Comparison of ENCODE assay signal across 23 cellular contexts in genomic region chr1:1168451-1169411, GRCh38. TPM values are rescaled to one million over a fixed set of nuclear protein-coding genes. Genes with fewer than 3 reads are reported as not detected.
DNase-seq lines count a peak whose midpoint lies in the region; ATAC-seq and TF ChIP-seq lines count a peak whose summit lies in the region.
"Had no signal": no experiment of that assay in that cellular context is flagged by ENCODE, and none has a peak within 500 bp of the region (broad histone marks: within the 10 kb centered on the region; RNA-seq: fewer than 3 reads in every experiment).

No MANE protein-coding gene starts in this region.

- no peaks in the 10 kb centered on the region for H3K27me3 ChIP-seq in SK-N-SH (ENCODE audit: insufficient read depth)
- H3K27me3 ChIP-seq in endocrine pancreas (ENCODE audit: control insufficient read depth, insufficient read depth, low read length) = no peaks in the 10 kb centered on the region

- peak; percentile 19 for ATAC-seq in SK-N-SH treated with all-trans-retinoic acid at 6 μM for 48 hours
- ATAC-seq: stimulated activated naive CD8-positive, alpha-beta T cell treated with anti-CD3 and anti-CD28 coated beads, Interleukin-15, Interleukin-2, amounts not matched to agents 100 U/mL and 50 U/mL, for 24 hours; upper lobe of right lung had no signal

- H3K9ac ChIP-seq in SK-N-SH = no peak overlapping the region
- peak overlapping the region; percentile 14 for H3K9ac ChIP-seq in endocrine pancreas (ENCODE audit: control insufficient read depth, insufficient read depth, low read length)

- H2AFZ ChIP-seq in SK-N-SH (ENCODE audit: low read depth) = no peak overlapping the region

- H3K27ac ChIP-seq in SK-N-SH (ENCODE audit: low read depth in 2 of 2, low read length in 1 of 2) = no peak overlapping the region
- H3K27ac ChIP-seq: cardiac muscle cell, neutrophil, SJCRH30, upper lobe of right lung had no signal

- H3K27me3 Mint-ChIP-seq in activated T-helper 2 cell treated with anti-CD3 and anti-CD28 coated beads, Interferon-gamma antibody, Interleukin-2, Interleukin-4, amounts not matched to agents 10 μg/mL and 5 μg/mL and 100 μg/mL, durations not matched to agents 14 hours and 24 hours and 36 hours (ENCODE audit: low read depth) = peaks cover 7% of the 10 kb centered on the region

- no peak overlapping the region for H3K4me3 Mint-ChIP-seq in activated T-helper 2 cell treated with anti-CD3 and anti-CD28 coated beads, Interferon-gamma antibody, Interleukin-2, Interleukin-4, amounts not matched to agents 10 μg/mL and 5 μg/mL and 100 μg/mL, durations not matched to agents 14 hours and 24 hours and 36 hours (ENCODE audit: low read depth)
- H3K4me3 Mint-ChIP-seq: activated T-helper 1 cell treated with anti-CD3 and anti-CD28 coated beads, Interleukin-12 subunit alpha, Interleukin-12 subunit beta, Interleukin-2, Interleukin-4 antibody, amounts not matched to agents 30 ng/mL and 10 ng/mL and 1 ng/mL, durations not matched to agents 14 hours and 24 hours and 36 hours; mesothelial cell of epicardium had no signal

- DNase-seq in SK-N-SH (no peak), retina (peak; percentile 45), DMS53 treated with DMSO at 0.1 percent for 48 hours (lab: John Stamatoyannopoulos, UW; ENCODE audit: unreplicated experiment) (no peak)
- no peak for DNase-seq in activated T-helper 2 cell treated with anti-CD3 and anti-CD28 coated beads, Interferon-gamma antibody, Interleukin-2, Interleukin-4, amounts not matched to agents 10 μg/mL and 5 μg/mL and 100 μg/mL, durations not matched to agents 14 hours and 24 hours and 36 hours (ENCODE audit: low spot score)
- DNase-seq: activated CD4-positive, CD25-positive, alpha-beta regulatory T cell; DMS79; effector CD4-positive, alpha-beta T cell; GOT3; KBM-7; NCI-H2081 treated with DMSO at 0.1 percent for 48 hours; NCI-H510A treated with DMSO at 0.1 percent for 48 hours; SJCRH30; stimulated activated naive CD8-positive, alpha-beta T cell treated with anti-CD3 and anti-CD28 coated beads, Interleukin-15, Interleukin-2, amounts not matched to agents 100 U/mL and 50 U/mL, for 24 hours; upper lobe of right lung had no signal

- POLR2A ChIA-PET in SK-N-SH (lab: Yijun Ruan, JAX) = no interaction called here

- CTCF ChIA-PET in SK-N-SH (lab: Yijun Ruan, JAX) = interaction anchor here (1.1 kb wide), 1 partner anchor 47 kb away, joined by 6 read pairs; no protein-coding TSS in a partner anchor

- H3K4me2 ChIP-seq in SK-N-SH = no peak overlapping the region

- intact Hi-C loops in activated T-helper 2 cell treated with anti-CD3 and anti-CD28 coated beads, Interferon-gamma antibody, Interleukin-2, Interleukin-4, amounts not matched to agents 10 μg/mL and 5 μg/mL and 100 μg/mL, durations not matched to agents 14 hours and 24 hours and 36 hours (cut with micrococcal nuclease) = no loop called here

- H3K4me1 ChIP-seq in SK-N-SH (ENCODE audit: control insufficient read depth in 1 of 2, insufficient read depth in 2 of 2, low read depth in 1 of 2, low read length in 1 of 2) (no peaks in the 10 kb centered on the region), endocrine pancreas (ENCODE audit: control insufficient read depth, insufficient read depth, low read length) (no peaks in the 10 kb centered on the region)

- no peak for TF ChIP-seq EP300 in SK-N-SH (IDR thresholded peaks at IDR 0.05; ENCODE audit: borderline replicate concordance in 1 of 2, low read depth in 1 of 2, low read length in 1 of 2)

- H3F3A ChIP-seq in SK-N-SH (replicated peaks; ENCODE audit: insufficient read depth) = no peaks in the 10 kb centered on the region

- WGBS in SK-N-SH (ENCODE audit: low lambda C conversion rate) = 60% methylated on average over 4 of the region's 37 CpGs

- no peak for TF ChIP-seq RAD21 in SK-N-SH (IDR thresholded peaks at IDR 0.05; ENCODE audit: low read length)

- H3K4me1 Mint-ChIP-seq in activated T-helper 2 cell treated with anti-CD3 and anti-CD28 coated beads, Interferon-gamma antibody, Interleukin-2, Interleukin-4, amounts not matched to agents 10 μg/mL and 5 μg/mL and 100 μg/mL, durations not matched to agents 14 hours and 24 hours and 36 hours (ENCODE audit: low read depth) = peaks cover 5% of the 10 kb centered on the region

- no peaks in the 10 kb centered on the region for H3K9me3 Mint-ChIP-seq in activated T-helper 2 cell treated with anti-CD3 and anti-CD28 coated beads, Interferon-gamma antibody, Interleukin-2, Interleukin-4, amounts not matched to agents 10 μg/mL and 5 μg/mL and 100 μg/mL, durations not matched to agents 14 hours and 24 hours and 36 hours
- H3K9me3 Mint-ChIP-seq: activated T-helper 1 cell treated with anti-CD3 and anti-CD28 coated beads, Interleukin-12 subunit alpha, Interleukin-12 subunit beta, Interleukin-2, Interleukin-4 antibody, amounts not matched to agents 30 ng/mL and 10 ng/mL and 1 ng/mL, durations not matched to agents 14 hours and 24 hours and 36 hours; mesothelial cell of epicardium had no signal

- H3K9me2 ChIP-seq in SK-N-SH = no peaks in the 10 kb centered on the region

- no peaks in the 10 kb centered on the region for H3K9me3 ChIP-seq in SK-N-SH
- no peaks in the 10 kb centered on the region for H3K9me3 ChIP-seq in endocrine pancreas (ENCODE audit: control insufficient read depth, low read length)
- H3K9me3 ChIP-seq: neutrophil, SJCRH30, upper lobe of right lung had no signal

- H3K36me3 ChIP-seq in SK-N-SH (replicated peaks in 1 of 2; ENCODE audit: control insufficient read depth in 1 of 2, insufficient read depth in 2 of 2, low read length in 1 of 2) (no peaks in the 10 kb centered on the region), endocrine pancreas (ENCODE audit: control insufficient read depth, insufficient read depth, low read length) (peaks cover 2% of the 10 kb centered on the region)
- H3K36me3 ChIP-seq: cardiac muscle cell, neutrophil, SJCRH30, upper lobe of right lung had no signal

- H3K4me3 ChIP-seq in SK-N-SH (ENCODE audit: low read depth in 2 of 2, low read length in 1 of 2) = no peak overlapping the region
- H3K4me3 ChIP-seq in endocrine pancreas (ENCODE audit: control insufficient read depth, insufficient read depth, low read length) = no peak overlapping the region
- H3K4me3 ChIP-seq: cardiac muscle cell, SJCRH30, upper lobe of right lung had no signal

- H3K79me2 ChIP-seq in SK-N-SH (ENCODE audit: insufficient read depth) = no peaks in the 10 kb centered on the region

- H3K27ac Mint-ChIP-seq in activated T-helper 2 cell treated with anti-CD3 and anti-CD28 coated beads, Interferon-gamma antibody, Interleukin-2, Interleukin-4, amounts not matched to agents 10 μg/mL and 5 μg/mL and 100 μg/mL, durations not matched to agents 14 hours and 24 hours and 36 hours = no peak overlapping the region
- H3K27ac Mint-ChIP-seq: activated T-helper 1 cell treated with anti-CD3 and anti-CD28 coated beads, Interleukin-12 subunit alpha, Interleukin-12 subunit beta, Interleukin-2, Interleukin-4 antibody, amounts not matched to agents 30 ng/mL and 10 ng/mL and 1 ng/mL, durations not matched to agents 14 hours and 24 hours and 36 hours; mesothelial cell of epicardium had no signal

- H4K20me1 ChIP-seq in SK-N-SH (ENCODE audit: insufficient read depth) = no peaks in the 10 kb centered on the region

- TF ChIP-seq CTCF in SK-N-SH (IDR thresholded peaks at IDR 0.05) = no peak

- no peaks in the 10 kb centered on the region for H3K36me3 Mint-ChIP-seq in activated T-helper 2 cell treated with anti-CD3 and anti-CD28 coated beads, Interferon-gamma antibody, Interleukin-2, Interleukin-4, amounts not matched to agents 10 μg/mL and 5 μg/mL and 100 μg/mL, durations not matched to agents 14 hours and 24 hours and 36 hours (ENCODE audit: low read depth)
- H3K36me3 Mint-ChIP-seq: mesothelial cell of epicardium had no signal

TF ChIP-seq in SK-N-SH treated with all-trans-retinoic acid at 6 μM for 48 hours, 23 proteins besides CTCF, POLR2A, EP300 and RAD21 (continues in another document):
- no peak for TF ChIP-seq RARB (CRISPR knock-in tag; IDR thresholded peaks at IDR 0.05)

TF ChIP-seq in SK-N-SH, 30 proteins besides CTCF, POLR2A, EP300 and RAD21 (continues in another document):
- TF ChIP-seq GATA2 (CRISPR knock-in tag; IDR thresholded peaks at IDR 0.05) (no peak), RFX5 (IDR thresholded peaks at IDR 0.05; ENCODE audit: low read length) (no peak), POLR2AphosphoS5 (IDR thresholded peaks at IDR 0.05; ENCODE audit: low read depth, low read length) (no peak), FOXJ3 (CRISPR knock-in tag; IDR thresholded peaks at IDR 0.05) (no peak), FOSL2 (IDR thresholded peaks at IDR 0.05; ENCODE audit: borderline replicate concordance, low read depth) (no peak), MAX (IDR thresholded peaks at IDR 0.05; ENCODE audit: low read depth) (no peak)

RNA-seq across cellular contexts. Expression of gene TTLL10, which starts 4.9 kb away (rescaled TPM):
- not detected in 2 replicates for polyA plus RNA-seq in SK-N-SH (2012; rRNA removed)
- not detected in 2 replicates for polyA plus RNA-seq in SK-N-SH (2012; cell fraction: cytosol; rRNA removed)
- not detected in 2 replicates for polyA plus RNA-seq in SK-N-SH (2012; cell fraction: nucleus; rRNA removed)
- total RNA-seq in activated T-helper 2 cell treated with anti-CD3 and anti-CD28 coated beads, Interferon-gamma antibody, Interleukin-2, Interleukin-4, amounts not matched to agents 10 μg/mL and 5 μg/mL and 100 μg/mL, durations not matched to agents 14 hours and 24 hours and 36 hours = not detected in 2 replicates
- total RNA-seq: A172; activated CD8-positive, alpha-beta memory T cell treated with anti-CD3 and anti-CD28 coated beads for 36 hours; cardiac muscle cell; fibroblast of lung; upper lobe of right lung had no signal
- polyA plus RNA-seq: fibroblast of lung had no signal

RNA-seq across cellular contexts. Expression of gene TNFRSF18, which starts 37.7 kb away (rescaled TPM):
- polyA plus RNA-seq in SK-N-SH (2012; rRNA removed) = 0.05 TPM in 1 of 2 replicates, not detected in the other
- polyA plus RNA-seq in SK-N-SH (2012; cell fraction: cytosol; rRNA removed) = 0.03 and 0.06 TPM in 2 replicates
- 0.41 TPM in 1 of 2 replicates, not detected in the other for polyA plus RNA-seq in SK-N-SH (2012; cell fraction: nucleus; rRNA removed)
- total RNA-seq in activated T-helper 2 cell treated with anti-CD3 and anti-CD28 coated beads, Interferon-gamma antibody, Interleukin-2, Interleukin-4, amounts not matched to agents 10 μg/mL and 5 μg/mL and 100 μg/mL, durations not matched to agents 14 hours and 24 hours and 36 hours = 219 and 231 TPM in 2 replicates
- total RNA-seq: A172, cardiac muscle cell had no signal
- polyA plus RNA-seq: fibroblast of lung had no signal

RNA-seq across cellular contexts. Expression of gene TNFRSF4, which starts 45.2 kb away (rescaled TPM):
- not detected in 2 replicates for polyA plus RNA-seq in SK-N-SH (2012; rRNA removed)
- polyA plus RNA-seq in SK-N-SH (2012; cell fraction: cytosol; rRNA removed) = not detected in 2 replicates
- 0.08 and 0.13 TPM in 2 replicates for polyA plus RNA-seq in SK-N-SH (2012; cell fraction: nucleus; rRNA removed)
- 441 and 458 TPM in 2 replicates for total RNA-seq in activated T-helper 2 cell treated with anti-CD3 and anti-CD28 coated beads, Interferon-gamma antibody, Interleukin-2, Interleukin-4, amounts not matched to agents 10 μg/mL and 5 μg/mL and 100 μg/mL, durations not matched to agents 14 hours and 24 hours and 36 hours
- total RNA-seq: A172, cardiac muscle cell had no signal
- polyA plus RNA-seq: cardiac muscle cell had no signal

RNA-seq across cellular contexts. Expression of gene C1orf159, which starts 52.8 kb away (rescaled TPM):
- polyA plus RNA-seq in SK-N-SH (2012; rRNA removed) = 10.1 and 10.2 TPM in 2 replicates
- 3.0 and 4.9 TPM in 2 replicates for polyA plus RNA-seq in SK-N-SH (2012; cell fraction: cytosol; rRNA removed)
- polyA plus RNA-seq in SK-N-SH (2012; cell fraction: nucleus; rRNA removed) = 57.7 and 66.0 TPM in 2 replicates
- 20.5 and 22.1 TPM in 2 replicates for total RNA-seq in activated T-helper 2 cell treated with anti-CD3 and anti-CD28 coated beads, Interferon-gamma antibody, Interleukin-2, Interleukin-4, amounts not matched to agents 10 μg/mL and 5 μg/mL and 100 μg/mL, durations not matched to agents 14 hours and 24 hours and 36 hours
